ENCODE assay signal across 8 cellular contexts in genomic region chr16:13127144-13127543, GRCh38.
"Had no signal": no experiment of that assay in that cellular context is flagged by ENCODE, and none has a peak within 500 bp of the region (broad histone marks: within the 10 kb centered on the region; RNA-seq: fewer than 3 reads in every experiment).

No MANE protein-coding gene starts in this region.

- FAIRE-seq: K562 had no signal

- H3K27ac Mint-ChIP-seq: GM23338 had no signal

- H3K4me3 Mint-ChIP-seq: GM23338 had no signal

- H3K36me3 ChIP-seq: HAP-1 had no signal

- DNase-seq: H7, IMR-90, KG1 had no signal

- H3K4me1 ChIP-seq: HAP-1 had no signal

- H2AFZ ChIP-seq: GM23338 had no signal

- H3K4me2 ChIP-seq: GM23338 had no signal

- H3K9me3 ChIP-seq: HAP-1 had no signal

- ATAC-seq: GM23338, HCT116, K562 had no signal

- H3K27ac ChIP-seq: HL-60 had no signal

- H3K4me3 ChIP-seq: GM23338, HAP-1, K562 had no signal
